21 cellular contexts compared by ENCODE assay signal in genomic region chr2:150535176-150535575, GRCh38. TPM values are rescaled to one million over a fixed set of nuclear protein-coding genes. Genes with fewer than 3 reads are reported as not detected.
"Had no signal": no experiment of that assay in that cellular context is flagged by ENCODE, and none has a peak within 500 bp of the region (broad histone marks: within the 10 kb centered on the region; RNA-seq: fewer than 3 reads in every experiment).

No MANE protein-coding gene starts in this region.

- H3K9me3 Mint-ChIP-seq: stimulated activated naive CD8-positive, alpha-beta T cell treated with anti-CD3 and anti-CD28 coated beads, Interleukin-15, amount 100 ng/mL, for 72 hours had no signal

- H3K27me3 Mint-ChIP-seq: dendritic cell treated with granulocyte-macrophage colony-stimulating factor and Interleukin-4, amounts not matched to agents 40 ng/mL and 50 ng/mL, for 4 days; natural killer cell treated with Interleukin-12 subunit alpha and Interleukin-12 subunit beta and Interleukin-15 and Interleukin-18, amount 100 ng/mL, for 72 hours; stimulated activated naive B cell treated with anti-CD40 and anti-IgM and Interleukin-4, amounts not matched to agents 10 μg/mL and 1 μg/mL and 100 μg/mL, for 72 hours; stimulated activated naive CD8-positive, alpha-beta T cell treated with anti-CD3 and anti-CD28 coated beads, Interleukin-15, amount 100 ng/mL, for 72 hours had no signal

- DNase-seq: gastrocnemius medialis; heart right ventricle; islet precursor cell; left ventricle myocardium inferior; lower lobe of right lung; mesenchymal stem cell; midbrain; nucleus accumbens; psoas muscle; retina; right lobe of liver; stimulated activated CD4-positive, alpha-beta T cell treated with anti-CD3 and anti-CD28 coated beads, Interleukin-4, amount 100 ng/mL, for 24 hours; stimulated activated naive B cell treated with anti-CD40 and anti-IgM and Interleukin-4, amounts not matched to agents 10 μg/mL and 1 μg/mL and 100 μg/mL, for 72 hours; stimulated activated naive CD8-positive, alpha-beta T cell treated with anti-CD3 and anti-CD28 coated beads, Interleukin-15, amount 100 ng/mL, for 72 hours; testis; upper lobe of right lung had no signal

- H3K36me3 Mint-ChIP-seq: natural killer cell treated with Interleukin-12 subunit alpha and Interleukin-12 subunit beta and Interleukin-15 and Interleukin-18, amount 100 ng/mL, for 72 hours; neural progenitor cell; stimulated activated naive B cell treated with anti-CD40 and anti-IgM and Interleukin-4, amounts not matched to agents 10 μg/mL and 1 μg/mL and 100 μg/mL, for 72 hours had no signal

- H3K4me1 Mint-ChIP-seq: neural progenitor cell; stimulated activated naive B cell treated with anti-CD40 and anti-IgM and Interleukin-4, amounts not matched to agents 10 μg/mL and 1 μg/mL and 100 μg/mL, for 72 hours; stimulated activated naive CD8-positive, alpha-beta T cell treated with anti-CD3 and anti-CD28 coated beads, Interleukin-15, amount 100 ng/mL, for 72 hours had no signal

- H3K27ac Mint-ChIP-seq: dendritic cell treated with granulocyte-macrophage colony-stimulating factor and Interleukin-4, amounts not matched to agents 40 ng/mL and 50 ng/mL, for 4 days; natural killer cell treated with Interleukin-12 subunit alpha and Interleukin-12 subunit beta and Interleukin-15 and Interleukin-18, amount 100 ng/mL, for 72 hours; neural progenitor cell; stimulated activated naive B cell treated with anti-CD40 and anti-IgM and Interleukin-4, amounts not matched to agents 10 μg/mL and 1 μg/mL and 100 μg/mL, for 72 hours; stimulated activated naive CD8-positive, alpha-beta T cell treated with anti-CD3 and anti-CD28 coated beads, Interleukin-15, amount 100 ng/mL, for 72 hours had no signal

- H3K4me3 Mint-ChIP-seq: dendritic cell treated with granulocyte-macrophage colony-stimulating factor and Interleukin-4, amounts not matched to agents 40 ng/mL and 50 ng/mL, for 4 days; natural killer cell treated with Interleukin-12 subunit alpha and Interleukin-12 subunit beta and Interleukin-15 and Interleukin-18, amount 100 ng/mL, for 72 hours; neural progenitor cell; stimulated activated naive B cell treated with anti-CD40 and anti-IgM and Interleukin-4, amounts not matched to agents 10 μg/mL and 1 μg/mL and 100 μg/mL, for 72 hours; stimulated activated naive CD8-positive, alpha-beta T cell treated with anti-CD3 and anti-CD28 coated beads, Interleukin-15, amount 100 ng/mL, for 72 hours had no signal

- H3K4me3 ChIP-seq: gastrocnemius medialis, heart right ventricle, left ventricle myocardium inferior, lower lobe of right lung, neural progenitor cell, psoas muscle, right lobe of liver, testis, tibial nerve, upper lobe of right lung, vagina had no signal

RNA-seq across cellular contexts. Expression of gene RND3, which starts 47.7 kb away (rescaled TPM):
- total RNA-seq: natural killer cell treated with Interleukin-12 subunit alpha and Interleukin-12 subunit beta and Interleukin-15 and Interleukin-18, amount 100 ng/mL, for 72 hours had no signal
